13 cellular contexts compared by ENCODE assay signal in the genomic region with DNA sequence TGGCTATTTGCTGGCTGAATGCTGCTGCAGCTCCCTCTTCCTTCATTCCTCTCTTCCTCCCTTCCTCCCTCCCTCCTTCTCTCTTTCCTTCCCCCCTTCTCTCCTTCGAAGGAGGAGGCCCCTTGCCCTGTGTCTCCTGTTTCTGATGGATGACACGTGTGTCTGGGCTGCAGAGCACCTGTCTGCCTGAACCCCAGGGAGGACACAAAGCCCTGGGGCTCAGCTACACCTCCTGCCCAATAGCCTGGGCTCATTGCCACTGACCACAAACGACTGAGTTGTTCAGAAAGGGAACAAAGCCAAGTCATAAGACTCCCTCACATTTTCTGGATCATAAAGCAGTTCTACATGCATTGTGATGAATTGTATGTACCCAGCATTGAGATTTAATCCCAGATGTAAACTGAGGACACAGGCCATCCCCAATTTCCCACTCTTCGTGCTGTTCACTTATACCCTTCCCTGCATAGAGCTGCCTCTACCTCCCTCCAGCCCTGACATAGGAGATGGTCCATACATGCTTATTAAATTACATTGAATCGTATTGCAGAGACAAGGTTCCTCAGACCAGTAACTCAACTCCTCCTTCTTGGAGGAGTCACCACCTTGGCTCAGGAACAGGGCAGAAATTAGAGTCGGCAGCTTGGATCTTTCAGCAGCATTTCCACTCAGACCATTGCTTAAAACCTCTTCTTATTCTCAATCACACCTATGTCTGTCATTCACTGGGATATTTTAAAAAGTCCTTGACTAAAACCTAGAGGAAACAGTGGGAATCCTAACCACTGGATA. TPM values are rescaled to one million over a fixed set of nuclear protein-coding genes. Genes with fewer than 3 reads are reported as not detected.
DNase-seq lines count a peak whose midpoint lies in the region; ATAC-seq, FAIRE-seq and TF ChIP-seq lines count a peak whose summit lies in the region.
"Had no signal": no experiment of that assay in that cellular context is flagged by ENCODE, and none has a peak within 500 bp of the region (broad histone marks: within the 10 kb centered on the region; RNA-seq: fewer than 3 reads in every experiment).

No MANE protein-coding gene starts in this region.

- H3K36me3 ChIP-seq in PC-9 (ENCODE audit: low read depth) = no peaks in the 10 kb centered on the region
- H3K36me3 ChIP-seq: right lobe of liver had no signal

- H3F3A ChIP-seq in PC-9 (ENCODE audit: insufficient read depth, low read depth) = peaks cover 8% of the 10 kb centered on the region

- intact Hi-C loops in PC-9 (cut with micrococcal nuclease; ENCODE audit: unreplicated experiment) = loop anchor here (2.0 kb wide), 1 partner anchor 40 kb away; the partner anchor contains the start of gene E2F8

- POLR2A ChIA-PET in PC-9 (lab: Charles Lee; ENCODE audit: unreplicated experiment) = interaction anchor here (0.6 kb wide), 1 partner anchor 233 kb away, joined by 10 read pairs; no protein-coding TSS in a partner anchor

- no peak overlapping the region; the same call in 1 of the 2 replicates for H2AFZ ChIP-seq in PC-9

- H3K4me1 Mint-ChIP-seq in osteocyte (ENCODE audit: unreplicated experiment) = peaks cover 15% of the 10 kb centered on the region
- no peaks in the 10 kb centered on the region for H3K4me1 Mint-ChIP-seq in immature natural killer cell

- no peaks in the 10 kb centered on the region for H3K9me2 ChIP-seq in PC-9 (ENCODE audit: insufficient read depth)

- no peaks in the 10 kb centered on the region for H3K79me2 ChIP-seq in PC-9 (ENCODE audit: low read depth)

- ATAC-seq in GM19467 (IDR thresholded peaks at IDR 0.05; ENCODE audit: unreplicated experiment) = no peak

- no peak for TF ChIP-seq POLR2A in H54 (IDR thresholded peaks at IDR 0.05; ENCODE audit: low read depth, low read length)

- H3K4me3 Mint-ChIP-seq in osteocyte (ENCODE audit: unreplicated experiment) (no peak overlapping the region), immature natural killer cell (no peak overlapping the region)

- FAIRE-seq in H54 (lab: Jason Lieb, UNC) = peak; percentile 92

- H3K9me3 ChIP-seq in PC-9 (ENCODE audit: insufficient read depth, low read depth) = no peaks in the 10 kb centered on the region
- H3K9me3 ChIP-seq: right lobe of liver had no signal

- H3K27me3 ChIP-seq in PC-9 (ENCODE audit: insufficient read depth, low read depth) = no peaks in the 10 kb centered on the region
- H3K27me3 ChIP-seq: right lobe of liver had no signal

- peaks cover 5% of the 10 kb centered on the region for H3K27me3 Mint-ChIP-seq in osteocyte (ENCODE audit: unreplicated experiment)
- H3K27me3 Mint-ChIP-seq in immature natural killer cell (ENCODE audit: low read depth in 3 of 3) = peaks cover 0 to 4% (median 2%) of the 10 kb centered on the region in 3 donors

- H3K4me2 ChIP-seq in PC-9 = peak overlapping the region; percentile 58

- H3K27ac ChIP-seq in PC-9 = 0 out of 2 replicates have a peak overlapping the region, but pooled peaks have one; percentile 4
- H3K27ac ChIP-seq: right lobe of liver had no signal

- no peaks in the 10 kb centered on the region for H4K20me1 ChIP-seq in PC-9 (ENCODE audit: insufficient read depth)

- CTCF ChIA-PET in PC-9 (lab: Charles Lee) = interaction anchor here (1.0 kb wide), 1 partner anchor 59 kb away, joined by 4 read pairs; no protein-coding TSS in a partner anchor

- H3K9me3 Mint-ChIP-seq in osteocyte (ENCODE audit: unreplicated experiment) (no peaks in the 10 kb centered on the region), immature natural killer cell (no peaks in the 10 kb centered on the region)

- H3K4me3 ChIP-seq in PC-9 (no peak overlapping the region), epithelial cell of proximal tubule (ENCODE audit: low read depth, low read length) (no peak overlapping the region)
- H3K4me3 ChIP-seq: right lobe of liver had no signal

- no TSS peak for BruUV-seq in PC-9 (replicated peaks; lab: Mats Ljungman, UMichigan)

- peaks cover 21% of the 10 kb centered on the region for H3K4me1 ChIP-seq in PC-9 (replicated peaks; ENCODE audit: insufficient read depth)
- H3K4me1 ChIP-seq: right lobe of liver had no signal

- DNase-seq in H54 (ENCODE audit: insufficient read length, low spot score) (peak; percentile 61), PC-9 (peak; percentile 76 to 84), epithelial cell of proximal tubule (ENCODE audit: low read depth) (peak; percentile 35), osteocyte (ENCODE audit: extremely low spot score, unreplicated experiment) (no peak), immature natural killer cell (no peak), NCI-H510A treated with DMSO at 0.1 percent for 48 hours (lab: John Stamatoyannopoulos, UW) (no peak), NCI-H187 (lab: John Stamatoyannopoulos, UW) (no peak)
- DNase-seq: activated CD4-positive, alpha-beta T cell treated with anti-CD3 and anti-CD28 coated beads for 48 hours; NCI-H526 treated with DMSO at 0.1 percent for 48 hours; right lobe of liver; stimulated activated naive CD4-positive, alpha-beta T cell treated with Interleukin-2 at 50 U/mL for 16 hours had no signal

- H3K36me3 Mint-ChIP-seq in osteocyte (ENCODE audit: unreplicated experiment) (no peaks in the 10 kb centered on the region), immature natural killer cell (peaks cover 0 to 3% (median 0%) of the 10 kb centered on the region in 3 donors)

- TF ChIP-seq CTCF in PC-9 (conservative IDR thresholded peaks at IDR 0.05) (no peak), epithelial cell of proximal tubule (conservative IDR thresholded peaks at IDR 0.05; ENCODE audit: low read depth, low read length) (no peak), osteocyte (IDR thresholded peaks at IDR 0.05) (no peak)

- peak overlapping the region; percentile 13 for H3K27ac Mint-ChIP-seq in osteocyte (ENCODE audit: unreplicated experiment)
- H3K27ac Mint-ChIP-seq in immature natural killer cell = no peak overlapping the region

RNA-seq across cellular contexts. Expression of gene CSRP3, which starts 1.2 kb away (rescaled TPM):
- total RNA-seq in PC-9 (2021) = not detected in 2 replicates
- not detected in 2 replicates for total RNA-seq in epithelial cell of proximal tubule
- total RNA-seq in osteocyte = not detected in 2 replicates
- not detected for polyA plus RNA-seq in immature natural killer cell
- total RNA-seq: aorta had no signal

RNA-seq across cellular contexts. Expression of gene E2F8, which starts 40.1 kb away (rescaled TPM):
- total RNA-seq in PC-9 (2021) (22.0 and 26.7 TPM in 2 replicates), epithelial cell of proximal tubule (6.9 and 10.5 TPM in 2 replicates), osteocyte (1.7 and 2.1 TPM in 2 replicates)
- polyA plus RNA-seq in immature natural killer cell = under 1 TPM in 1 of 3 donors, not detected in 2; 0.17 TPM

Comparison
In these comparisons a context has a peak if more than half of its experiments do, and no peak if none do; other contexts are left out.
1. DNase-seq: peak in H54 (single experiment), PC-9 (2 of 2) and epithelial cell of proximal tubule (single experiment); none in osteocyte (single experiment), immature natural killer cell (0 of 3), NCI-H510A treated with DMSO at 0.1 percent for 48 hours (single experiment) and NCI-H187 (0 of 2).